In the genomic region with DNA sequence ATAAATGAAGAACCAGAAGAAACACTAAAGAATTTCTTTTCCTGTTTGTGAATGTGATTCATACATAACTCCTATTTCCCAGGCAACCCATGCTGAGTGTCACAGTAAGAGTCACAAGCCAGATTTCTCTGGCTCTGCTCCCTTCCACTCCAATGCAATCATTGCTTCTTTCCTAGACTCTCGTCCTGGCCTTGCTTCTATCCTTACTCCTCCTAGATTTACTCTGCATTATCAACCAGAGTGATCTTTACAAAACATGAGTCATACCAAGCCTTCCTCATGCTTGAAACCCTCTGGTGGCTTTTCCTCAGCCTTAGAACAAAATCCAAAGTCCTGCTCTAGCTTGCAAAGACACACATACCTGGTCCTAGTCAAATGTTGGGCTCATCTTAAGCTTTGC, we compare ENCODE assay signal across 9 cellular contexts. TPM values are rescaled to one million over a fixed set of nuclear protein-coding genes. Genes with fewer than 3 reads are reported as not detected.
DNase-seq lines count a peak whose midpoint lies in the region; ATAC-seq and FAIRE-seq lines count a peak whose summit lies in the region.
"Had no signal": no experiment of that assay in that cellular context is flagged by ENCODE, and none has a peak within 500 bp of the region (broad histone marks: within the 10 kb centered on the region; RNA-seq: fewer than 3 reads in every experiment).

No MANE protein-coding gene starts in this region.

- no peak overlapping the region for H3K4me3 ChIP-seq in small intestine (ENCODE audit: low read depth in 1 of 2, low read length in 2 of 2)

- no peak for FAIRE-seq in small intestine (lab: Jason Lieb, UNC)

- peaks cover 0 to 7% of the 10 kb centered on the region in 2 donors for H3K4me1 ChIP-seq in small intestine (ENCODE audit: control insufficient read depth in 2 of 2, insufficient read depth in 1 of 2, low read depth in 1 of 2, low read length in 1 of 2)
- H3K4me1 ChIP-seq: BE2C had no signal

- H3K36me3 Mint-ChIP-seq in activated CD4-positive, alpha-beta T cell treated with anti-CD3 and anti-CD28 coated beads for 36 hours (ENCODE audit: low read depth): peaks cover 2% of the 10 kb centered on the region
- no peaks in the 10 kb centered on the region for H3K36me3 Mint-ChIP-seq in T-cell

- ATAC-seq in activated CD4-positive, alpha-beta T cell treated with anti-CD3 and anti-CD28 coated beads for 36 hours: no peak
- no peak for ATAC-seq in T-cell (replicated peaks in 1 of 4)

- DNase-seq in activated CD4-positive, alpha-beta T cell treated with anti-CD3 and anti-CD28 coated beads for 36 hours: no peak
- no peak for DNase-seq in activated CD4-positive, alpha-beta T cell treated with anti-CD3 and anti-CD28 coated beads, Interleukin-2, amount 50 U/mL, for 1 hour
- DNase-seq in T-cell: no peak
- peak; percentile 72 for DNase-seq in fibroblast of peridontal ligament (ENCODE audit: extremely low read depth)
- peak; percentile 76 for DNase-seq in small intestine
- DNase-seq in COLO829 (ENCODE audit: low spot score): no peak
- DNase-seq in NCI-H446 (lab: John Stamatoyannopoulos, UW): no peak
- DNase-seq in NCI-H2081 treated with DMSO at 0.1 percent for 48 hours (lab: John Stamatoyannopoulos, UW): no peak
- DNase-seq: BE2C had no signal

- H3K27me3 Mint-ChIP-seq in activated CD4-positive, alpha-beta T cell treated with anti-CD3 and anti-CD28 coated beads for 36 hours: peaks cover 2% of the 10 kb centered on the region
- no peaks in the 10 kb centered on the region for H3K27me3 Mint-ChIP-seq in T-cell

- POLR2A ChIA-PET in activated CD4-positive, alpha-beta T cell treated with anti-CD3 and anti-CD28 coated beads for 36 hours (lab: Charles Lee): no interaction called here
- POLR2A ChIA-PET in T-cell (lab: Charles Lee): no interaction called here

- no peaks in the 10 kb centered on the region for H3K27me3 ChIP-seq in small intestine (ENCODE audit: control insufficient read depth in 2 of 2, insufficient read depth in 2 of 2, low read length in 2 of 2)
- H3K27me3 ChIP-seq: BE2C had no signal

- no peak overlapping the region for H3K4me3 Mint-ChIP-seq in activated CD4-positive, alpha-beta T cell treated with anti-CD3 and anti-CD28 coated beads for 36 hours
- peak overlapping the region in 1 of 3 donors; percentile 60 for H3K4me3 Mint-ChIP-seq in T-cell

- peaks cover 51% of the 10 kb centered on the region for H3K4me1 Mint-ChIP-seq in activated CD4-positive, alpha-beta T cell treated with anti-CD3 and anti-CD28 coated beads for 36 hours
- H3K4me1 Mint-ChIP-seq in T-cell: peaks cover 42 to 47% (median 45%) of the 10 kb centered on the region in 3 donors

- intact Hi-C loops in activated CD4-positive, alpha-beta T cell treated with anti-CD3 and anti-CD28 coated beads for 36 hours (cut with DNase I, micrococcal nuclease): loop anchor here (2.0 to 5.0 kb wide), 4 partner anchors 37 to 447 kb away; a partner anchor contains a TSS

- CTCF ChIA-PET in activated CD4-positive, alpha-beta T cell treated with anti-CD3 and anti-CD28 coated beads for 36 hours (lab: Charles Lee): interaction anchor here (1.9 to 2.2 kb wide), 2 partner anchors 10 to 16 kb away, joined by 6 to 9 read pairs; no protein-coding TSS in a partner anchor
- CTCF ChIA-PET in T-cell (lab: Charles Lee): no interaction called here

- 39 to 49% (median 47%) methylated on average over 1 of the region's 1 CpG for WGBS in small intestine, 3 donors

- H3K36me3 ChIP-seq in small intestine (ENCODE audit: control insufficient read depth in 2 of 2, insufficient read depth in 2 of 2, low read length in 2 of 2): no peaks in the 10 kb centered on the region
- H3K36me3 ChIP-seq: BE2C had no signal

- peak overlapping the region; percentile 1 for H3K27ac Mint-ChIP-seq in activated CD4-positive, alpha-beta T cell treated with anti-CD3 and anti-CD28 coated beads for 36 hours
- H3K27ac Mint-ChIP-seq in T-cell: peak overlapping the region; percentile 92 to 96

- H3K27ac ChIP-seq in small intestine (ENCODE audit: low read depth in 1 of 2, low read length in 1 of 2): peak overlapping the region in 1 of 2 donors; percentile 26

- H3K9me3 Mint-ChIP-seq in activated CD4-positive, alpha-beta T cell treated with anti-CD3 and anti-CD28 coated beads for 36 hours (ENCODE audit: low read depth): peaks cover 6% of the 10 kb centered on the region
- H3K9me3 Mint-ChIP-seq in T-cell: no peaks in the 10 kb centered on the region

- no peaks in the 10 kb centered on the region for H3K9me3 ChIP-seq in small intestine (ENCODE audit: control insufficient read depth, low read depth)
- H3K9me3 ChIP-seq: BE2C had no signal

RNA-seq across cellular contexts. Expression of a gene that starts 13.3 kb away (rescaled TPM):
- 1 to 10 TPM; 1.4 to 1.6 TPM for total RNA-seq in activated CD4-positive, alpha-beta T cell treated with anti-CD3 and anti-CD28 coated beads for 36 hours
- under 1 TPM in 1 of 5 donors, not detected in 4; 0.63 TPM for total RNA-seq in T-cell
- polyA plus RNA-seq in small intestine: not detected

RNA-seq across cellular contexts. Expression of a gene that starts 14.5 kb away (rescaled TPM):
- total RNA-seq in activated CD4-positive, alpha-beta T cell treated with anti-CD3 and anti-CD28 coated beads for 36 hours: 1 to 10 TPM in 1 of 2 experiments, under 1 TPM in 1; 0.56 to 1.1 TPM
- under 1 TPM in 1 of 5 donors, not detected in 4; 0.39 TPM for total RNA-seq in T-cell
- polyA plus RNA-seq in small intestine: not detected

Comparison
In these comparisons a context has a peak if more than half of its experiments do, and no peak if none do; other contexts are left out.
1. DNase-seq: peak in fibroblast of peridontal ligament (single experiment) and small intestine (single experiment); none in activated CD4-positive, alpha-beta T cell treated with anti-CD3 and anti-CD28 coated beads for 36 hours (single experiment), activated CD4-positive, alpha-beta T cell treated with anti-CD3 and anti-CD28 coated beads, Interleukin-2, amount 50 U/mL, for 1 hour (single experiment), T-cell (0 of 34), COLO829 (single experiment), NCI-H446 (0 of 2) and NCI-H2081 treated with DMSO at 0.1 percent for 48 hours (single experiment).